ENCODE assay signal across 9 cellular contexts in genomic region chr7:5629941-5630340, GRCh38. TPM values are rescaled to one million over a fixed set of nuclear protein-coding genes. Genes with fewer than 3 reads are reported as not detected.
DNase-seq lines count a peak whose midpoint lies in the region; ATAC-seq and TF ChIP-seq lines count a peak whose summit lies in the region.
"Had no signal": no experiment of that assay in that cellular context is flagged by ENCODE, and none has a peak within 500 bp of the region (broad histone marks: within the 10 kb centered on the region; RNA-seq: fewer than 3 reads in every experiment).

No MANE protein-coding gene starts in this region.

- no peak overlapping the region for H2AFZ ChIP-seq in HCT116 (ENCODE audit: low read depth, low read length, poor library complexity, severe bottlenecking)

- peak overlapping the region; percentile 37; the same call in 1 of the 2 replicates for H3K27ac ChIP-seq in HCT116 (ENCODE audit: low read depth, low read length)
- no peak overlapping the region for H3K27ac ChIP-seq in endodermal cell (ENCODE audit: low read depth, low read length)
- H3K27ac ChIP-seq in transverse colon = peak overlapping the region in 1 of 4 donors; percentile 3

- TF ChIP-seq RAD21 in HCT116 (IDR thresholded peaks at IDR 0.05; ENCODE audit: low read depth) = no peak

- TF ChIP-seq POLR2A in HCT116 (IDR thresholded peaks at IDR 0.05; ENCODE audit: borderline replicate concordance, extremely low read depth, insufficient read depth, insufficient read length) = no peak
- TF ChIP-seq POLR2A in transverse colon (IDR thresholded peaks at IDR 0.05) = no peak

- H3K27ac Mint-ChIP-seq in activated CD4-positive, alpha-beta T cell treated with anti-CD3 and anti-CD28 coated beads for 36 hours = peak overlapping the region; percentile 75
- peak overlapping the region; percentile 25 for H3K27ac Mint-ChIP-seq in endodermal cell

- peaks cover 33% of the 10 kb centered on the region for H3K36me3 Mint-ChIP-seq in activated CD4-positive, alpha-beta T cell treated with anti-CD3 and anti-CD28 coated beads for 36 hours (ENCODE audit: low read depth)
- peaks cover 32% of the 10 kb centered on the region for H3K36me3 Mint-ChIP-seq in endodermal cell (ENCODE audit: low read depth)

- H3K4me1 Mint-ChIP-seq in activated CD4-positive, alpha-beta T cell treated with anti-CD3 and anti-CD28 coated beads for 36 hours = peaks cover 29% of the 10 kb centered on the region
- peaks cover 26% of the 10 kb centered on the region for H3K4me1 Mint-ChIP-seq in endodermal cell

- H3K27me3 Mint-ChIP-seq in activated CD4-positive, alpha-beta T cell treated with anti-CD3 and anti-CD28 coated beads for 36 hours = no peaks in the 10 kb centered on the region
- no peaks in the 10 kb centered on the region for H3K27me3 Mint-ChIP-seq in endodermal cell (ENCODE audit: insufficient read depth)

- H3K36me3 ChIP-seq in HCT116 (ENCODE audit: control insufficient read depth in 1 of 2, insufficient read depth in 2 of 2, low read length in 2 of 2) (peaks cover 0 to 3% of the 10 kb centered on the region in 2 experiments; a peak in 1 of 4 replicates), endodermal cell (ENCODE audit: control insufficient read depth, insufficient read depth, low read length) (peaks cover 45% of the 10 kb centered on the region), transverse colon (no peaks in the 10 kb centered on the region)

- BruUV-seq in HCT116 (replicated peaks; lab: Mats Ljungman, UMichigan) = no TSS peak

- RAD21 ChIA-PET in HCT116 (lab: Charles Lee; ENCODE audit: low non-redundant PET in 1 of 2, low total read pairs in 2 of 2, uncharacterized antibody in 2 of 2, unreplicated experiment in 2 of 2) = no interaction called here

- H3K4me1 ChIP-seq in HCT116 (ENCODE audit: control insufficient read depth in 1 of 2, insufficient read depth in 2 of 2, low read length in 2 of 2) (peaks cover 3 to 34% of the 10 kb centered on the region in 2 experiments; a peak in 2 of 4 replicates), endodermal cell (ENCODE audit: control insufficient read depth, insufficient read depth, low read length) (peaks cover 16% of the 10 kb centered on the region), transverse colon (peaks cover 19 to 40% (median 23%) of the 10 kb centered on the region in 4 donors)

- intact Hi-C loops in HCT116 (cut with micrococcal nuclease) (no loop called here), transverse colon (cut with DNase I; ENCODE audit: low total_unique reads) (no loop called here)
- intact Hi-C loops in activated CD4-positive, alpha-beta T cell treated with anti-CD3 and anti-CD28 coated beads for 36 hours (cut with DNase I, micrococcal nuclease) = loop anchor here in 1 of 2 experiments (1.0 to 2.0 kb wide), 2 partner anchors 65 to 74 kb away; no protein-coding TSS in a partner anchor

- H3K9me3 ChIP-seq in HCT116 (ENCODE audit: control insufficient read depth in 1 of 2, insufficient read depth in 1 of 2, low read depth in 1 of 2, low read length in 2 of 2) = no peaks in the 10 kb centered on the region
- no peaks in the 10 kb centered on the region for H3K9me3 ChIP-seq in endodermal cell (ENCODE audit: control insufficient read depth, low read length)
- no peaks in the 10 kb centered on the region for H3K9me3 ChIP-seq in transverse colon
- H3K9me3 ChIP-seq: heart left ventricle had no signal

- in situ Hi-C loops in GM13976 (cut with MboI; ENCODE audit: low sequenced_read_pairs, unreplicated experiment) (no loop called here), transverse colon (cut with MboI; ENCODE audit: low pct_ligation_motif_present in 1 of 4, low pct_unique_long_range_greater_than_20kb in 1 of 4, low sequenced_read_pairs in 3 of 4) (no loop called here)

- CTCF ChIA-PET in HCT116 (lab: Charles Lee) = interaction anchor here (0.7 to 1.6 kb wide), 2 partner anchors 11 to 36 kb away, joined by 3 to 4 read pairs; no protein-coding TSS in a partner anchor
- CTCF ChIA-PET in activated CD4-positive, alpha-beta T cell treated with anti-CD3 and anti-CD28 coated beads for 36 hours (lab: Charles Lee) = interaction anchor here (1.3 to 4.1 kb wide), 5 partner anchors 14 to 80 kb away, joined by 3 to 18 read pairs (median 5); no protein-coding TSS in a partner anchor

- H3K9me3 Mint-ChIP-seq in activated CD4-positive, alpha-beta T cell treated with anti-CD3 and anti-CD28 coated beads for 36 hours (ENCODE audit: low read depth) = no peaks in the 10 kb centered on the region
- no peaks in the 10 kb centered on the region for H3K9me3 Mint-ChIP-seq in endodermal cell

- H3K4me3 Mint-ChIP-seq in activated CD4-positive, alpha-beta T cell treated with anti-CD3 and anti-CD28 coated beads for 36 hours = no peak overlapping the region
- no peak overlapping the region for H3K4me3 Mint-ChIP-seq in endodermal cell

- ATAC-seq in HCT116 (peak; percentile 78), HG03378 (IDR thresholded peaks at IDR 0.05; ENCODE audit: unreplicated experiment) (no peak), HG03139 (IDR thresholded peaks at IDR 0.05; ENCODE audit: unreplicated experiment) (no peak)
- peak; percentile 84 for ATAC-seq in activated CD4-positive, alpha-beta T cell treated with anti-CD3 and anti-CD28 coated beads for 36 hours

- POLR2A ChIA-PET in HCT116 (lab: Charles Lee) = no interaction called here
- POLR2A ChIA-PET in activated CD4-positive, alpha-beta T cell treated with anti-CD3 and anti-CD28 coated beads for 36 hours (lab: Charles Lee) = interaction anchor here (0.6 kb wide), 2 partner anchors 54 to 367 kb away, joined by 3 read pairs; no protein-coding TSS in a partner anchor

- no peaks in the 10 kb centered on the region for H3K9me2 ChIP-seq in HCT116 (ENCODE audit: insufficient read depth)

- no peaks in the 10 kb centered on the region for H3K27me3 ChIP-seq in HCT116 (ENCODE audit: insufficient read depth, low read length)
- no peaks in the 10 kb centered on the region for H3K27me3 ChIP-seq in endodermal cell (ENCODE audit: control insufficient read depth, insufficient read depth, low read length, poor library complexity, severe bottlenecking)
- H3K27me3 ChIP-seq in transverse colon = no peaks in the 10 kb centered on the region
- H3K27me3 ChIP-seq: heart left ventricle had no signal

- TF ChIP-seq CTCF in HCT116 (IDR thresholded peaks at IDR 0.05 in 2 of 3, conservative IDR thresholded peaks at IDR 0.05 in 1 of 3; ENCODE audit: borderline replicate concordance in 1 of 3, insufficient read depth in 1 of 3, low read depth in 2 of 3, low read length in 2 of 3) (no peak), endodermal cell (conservative IDR thresholded peaks at IDR 0.05) (no peak), GM13976 (IDR thresholded peaks at IDR 0.05; ENCODE audit: borderline replicate concordance, control extremely low read depth, extremely low read depth, insufficient read depth, missing control alignments) (no peak), transverse colon (IDR thresholded peaks at IDR 0.05) (no peak)

- TF ChIP-seq EP300 in transverse colon (IDR thresholded peaks at IDR 0.05; ENCODE audit: low read depth) = no peak

- peak overlapping the region; percentile 44 for H3K4me2 ChIP-seq in HCT116 (ENCODE audit: low read length)

- H3K79me2 ChIP-seq in HCT116 (ENCODE audit: insufficient read depth, low read length) = no peaks in the 10 kb centered on the region

- no peak overlapping the region for H3K4me3 ChIP-seq in HCT116 (replicated peaks in 1 of 2; ENCODE audit: low read depth in 1 of 2, low read length in 2 of 2)
- no peak overlapping the region for H3K4me3 ChIP-seq in endodermal cell (ENCODE audit: low read length)
- no peak overlapping the region for H3K4me3 ChIP-seq in transverse colon
- H3K4me3 ChIP-seq: heart left ventricle had no signal

- H4K20me1 ChIP-seq in HCT116 (ENCODE audit: insufficient read depth) = no peaks in the 10 kb centered on the region

- WGBS in endodermal cell (ENCODE audit: insufficient coverage in 1 of 2, insufficient read length in 1 of 2), 2 experiments = 95 to 97% methylated on average over 4 of the region's 4 CpGs
- 73% methylated on average over 4 of the region's 4 CpGs; no CpG with 5 or more reads in 1 of the 2 donors for WGBS in transverse colon (ENCODE audit: low coverage in 1 of 2), 2 donors

- H3K9ac ChIP-seq in HCT116 (ENCODE audit: low read length) (peak overlapping the region; percentile 17; the same call in 1 of the 2 replicates), endodermal cell (ENCODE audit: extremely low read depth, low read length, poor library complexity, severe bottlenecking) (no peak overlapping the region)

- DNase-seq in HCT116 (ENCODE audit: low read depth, low spot score) (peak; percentile 7), endodermal cell (peak; percentile 67), GM13976 (ENCODE audit: low spot score) (no peak), transverse colon (no peak)
- DNase-seq in activated CD4-positive, alpha-beta T cell treated with anti-CD3 and anti-CD28 coated beads for 36 hours = peak; percentile 79
- peak; percentile 24 for DNase-seq in stimulated activated CD4-positive, alpha-beta T cell treated with anti-CD3 and anti-CD28 coated beads, Interleukin-4, amount 100 ng/mL, for 1 hour

TF ChIP-seq in HCT116, 20 proteins besides CTCF, POLR2A, EP300 and RAD21 (continues in another document):
- no peak for TF ChIP-seq SIN3A (IDR thresholded peaks at IDR 0.05; ENCODE audit: low read depth)
- no peak for TF ChIP-seq ZNF274 (IDR thresholded peaks at IDR 0.05; ENCODE audit: low read depth, low read length)
- no peak for TF ChIP-seq SRF (IDR thresholded peaks at IDR 0.05; ENCODE audit: low read depth)
- no peak for TF ChIP-seq TCF7L2 (IDR thresholded peaks at IDR 0.05; ENCODE audit: borderline replicate concordance, extremely low read depth, insufficient read depth, insufficient read length)
- TF ChIP-seq, protein P1, sequence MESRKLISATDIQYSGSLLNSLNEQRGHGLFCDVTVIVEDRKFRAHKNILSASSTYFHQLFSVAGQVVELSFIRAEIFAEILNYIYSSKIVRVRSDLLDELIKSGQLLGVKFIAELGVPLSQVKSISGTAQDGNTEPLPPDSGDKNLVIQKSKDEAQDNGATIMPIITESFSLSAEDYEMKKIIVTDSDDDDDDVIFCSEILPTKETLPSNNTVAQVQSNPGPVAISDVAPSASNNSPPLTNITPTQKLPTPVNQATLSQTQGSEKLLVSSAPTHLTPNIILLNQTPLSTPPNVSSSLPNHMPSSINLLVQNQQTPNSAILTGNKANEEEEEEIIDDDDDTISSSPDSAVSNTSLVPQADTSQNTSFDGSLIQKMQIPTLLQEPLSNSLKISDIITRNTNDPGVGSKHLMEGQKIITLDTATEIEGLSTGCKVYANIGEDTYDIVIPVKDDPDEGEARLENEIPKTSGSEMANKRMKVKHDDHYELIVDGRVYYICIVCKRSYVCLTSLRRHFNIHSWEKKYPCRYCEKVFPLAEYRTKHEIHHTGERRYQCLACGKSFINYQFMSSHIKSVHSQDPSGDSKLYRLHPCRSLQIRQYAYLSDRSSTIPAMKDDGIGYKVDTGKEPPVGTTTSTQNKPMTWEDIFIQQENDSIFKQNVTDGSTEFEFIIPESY (IDR thresholded peaks at IDR 0.05; ENCODE audit: extremely low read depth, insufficient replicate concordance, low read length) = no peak

RNA-seq across cellular contexts. Expression of gene FSCN1, which starts 37.3 kb away (rescaled TPM):
- total RNA-seq in HCT116 (2021; ENCODE audit: unreplicated experiment) = 302 TPM
- polyA plus RNA-seq in HCT116 (2012) = 185 and 190 TPM in 2 replicates
- 10 to 100 TPM; 18.5 to 21.0 TPM for total RNA-seq in activated CD4-positive, alpha-beta T cell treated with anti-CD3 and anti-CD28 coated beads for 36 hours
- 100 to 1,000 TPM; 691 to 720 TPM for total RNA-seq in endodermal cell
- 358 TPM for polyA plus RNA-seq in endodermal cell (2013, experiment 1 of 2)
- 364 TPM for polyA plus RNA-seq in endodermal cell (2013, experiment 2 of 2)
- 10 to 100 TPM in 2 of 4 donors, 1 to 10 TPM in 2; 6.2 to 18.3 (median 10.7) TPM for total RNA-seq in transverse colon

Comparison
In these comparisons a context has a peak if more than half of its experiments do, and no peak if none do; other contexts are left out.
1. ATAC-seq: peak in HCT116 (single experiment) and activated CD4-positive, alpha-beta T cell treated with anti-CD3 and anti-CD28 coated beads for 36 hours (single experiment); none in HG03378 (single experiment) and HG03139 (single experiment).
2. DNase-seq: peak in HCT116 (single experiment), activated CD4-positive, alpha-beta T cell treated with anti-CD3 and anti-CD28 coated beads for 36 hours (single experiment), endodermal cell (single experiment) and stimulated activated CD4-positive, alpha-beta T cell treated with anti-CD3 and anti-CD28 coated beads, Interleukin-4, amount 100 ng/mL, for 1 hour (single experiment); none in GM13976 (single experiment) and transverse colon (single experiment).
3. RNA of gene FSCN1, which starts 37.3 kb away (total RNA-seq): 691 to 720 TPM in endodermal cell and 302 TPM in HCT116 (single experiment); 18.5 to 21.0 TPM in activated CD4-positive, alpha-beta T cell treated with anti-CD3 and anti-CD28 coated beads for 36 hours and 6.2 to 18.3 TPM in transverse colon; every median in the first group is over 10 times any median in the second.